ENCODE assay signal across 25 cellular contexts in genomic region chr15:64400583-64400982, GRCh38. TPM values are rescaled to one million over a fixed set of nuclear protein-coding genes. Genes with fewer than 3 reads are reported as not detected.
DNase-seq lines count a peak whose midpoint lies in the region; ATAC-seq, FAIRE-seq and TF ChIP-seq lines count a peak whose summit lies in the region.
"Had no signal": no experiment of that assay in that cellular context is flagged by ENCODE, and none has a peak within 500 bp of the region (broad histone marks: within the 10 kb centered on the region; RNA-seq: fewer than 3 reads in every experiment).

No MANE protein-coding gene starts in this region.

- peak overlapping the region; percentile 68 for H3K27ac Mint-ChIP-seq in activated naive CD4-positive, alpha-beta T cell treated with anti-CD3 and anti-CD28 coated beads, Interleukin-2, amount 50 U/mL, for 24 hours
- no peak overlapping the region for H3K27ac Mint-ChIP-seq in T-cell
- H3K27ac Mint-ChIP-seq: CD4-positive, alpha-beta T cell had no signal

- H3K27ac ChIP-seq in A549 = no peak overlapping the region
- peak overlapping the region; percentile 22; the same call in 1 of the 2 replicates for H3K27ac ChIP-seq in VCaP
- H3K27ac ChIP-seq: BLaER1 treated with 17β-estradiol and CSF1 and Interleukin-3, amounts not matched to agents 10 nM and 100 nM; GM23248 had no signal

- H3K4me2 ChIP-seq in A549 = no peak overlapping the region
- H3K4me2 ChIP-seq: BLaER1 treated with 17β-estradiol and CSF1 and Interleukin-3, amounts not matched to agents 10 nM and 100 nM had no signal

- 95% methylated on average over 2 of the region's 2 CpGs for WGBS in A549 (ENCODE audit: missing lambda C conversion rate)

- CTCF ChIA-PET in A549 (lab: Yijun Ruan, JAX) (interaction anchor here (0.6 to 2.6 kb wide), 2 partner anchors 13 to 183 kb away, joined by 3 to 7 read pairs; partner anchors contain the start of gene TRIP4), T-cell (lab: Charles Lee) (no interaction called here)

- no peaks in the 10 kb centered on the region for H3K27me3 Mint-ChIP-seq in activated naive CD4-positive, alpha-beta T cell treated with anti-CD3 and anti-CD28 coated beads, Interleukin-2, amount 50 U/mL, for 24 hours
- no peaks in the 10 kb centered on the region for H3K27me3 Mint-ChIP-seq in T-cell
- H3K27me3 Mint-ChIP-seq: CD4-positive, alpha-beta T cell had no signal

- H3K4me1 ChIP-seq in A549 = peaks cover 14% of the 10 kb centered on the region
- H3K4me1 ChIP-seq: BE2C; BLaER1 treated with 17β-estradiol and CSF1 and Interleukin-3, amounts not matched to agents 10 nM and 100 nM had no signal

- no peak overlapping the region for H3K4me3 Mint-ChIP-seq in activated naive CD4-positive, alpha-beta T cell treated with anti-CD3 and anti-CD28 coated beads, Interleukin-2, amount 50 U/mL, for 24 hours
- H3K4me3 Mint-ChIP-seq in T-cell = no peak overlapping the region
- H3K4me3 Mint-ChIP-seq: CD14-positive monocyte; CD4-positive, alpha-beta T cell; CD8-positive, alpha-beta memory T cell had no signal

- H3K9me3 ChIP-seq in A549 = no peaks in the 10 kb centered on the region
- H3K9me3 ChIP-seq: BE2C; BLaER1 treated with 17β-estradiol and CSF1 and Interleukin-3, amounts not matched to agents 10 nM and 100 nM had no signal

- TF ChIP-seq CTCF in A549 (IDR thresholded peaks at IDR 0.05) (no peak), VCaP (conservative IDR thresholded peaks at IDR 0.05) (no peak)

- H3K36me3 Mint-ChIP-seq in activated naive CD4-positive, alpha-beta T cell treated with anti-CD3 and anti-CD28 coated beads, Interleukin-2, amount 50 U/mL, for 24 hours = peaks cover 15% of the 10 kb centered on the region
- H3K36me3 Mint-ChIP-seq in T-cell = peaks cover 38% of the 10 kb centered on the region

- TF ChIP-seq POLR2A in A549 (IDR thresholded peaks at IDR 0.05; ENCODE audit: low read length) = no peak

- no peaks in the 10 kb centered on the region for H3K4me1 Mint-ChIP-seq in activated naive CD4-positive, alpha-beta T cell treated with anti-CD3 and anti-CD28 coated beads, Interleukin-2, amount 50 U/mL, for 24 hours
- H3K4me1 Mint-ChIP-seq in T-cell = no peaks in the 10 kb centered on the region

- H3K9me3 Mint-ChIP-seq in activated naive CD4-positive, alpha-beta T cell treated with anti-CD3 and anti-CD28 coated beads, Interleukin-2, amount 50 U/mL, for 24 hours = no peaks in the 10 kb centered on the region
- no peaks in the 10 kb centered on the region for H3K9me3 Mint-ChIP-seq in T-cell
- H3K9me3 Mint-ChIP-seq: CD14-positive monocyte; CD4-positive, alpha-beta T cell; CD8-positive, alpha-beta memory T cell had no signal

- H3K4me3 ChIP-seq in A549 = no peak overlapping the region
- H3K4me3 ChIP-seq: BLaER1 treated with 17β-estradiol and CSF1 and Interleukin-3, amounts not matched to agents 10 nM and 100 nM; GM12878; GM23248 had no signal

- ATAC-seq in A549 (no peak), T-cell (replicated peaks in 1 of 4) (no peak)
- ATAC-seq: GM12878, HCT116 had no signal

- POLR2A ChIA-PET in A549 (lab: Yijun Ruan, JAX) (no interaction called here), T-cell (lab: Charles Lee) (interaction anchor here (0.5 to 0.7 kb wide), 2 partner anchors 67 to 90 kb away, joined by 4 to 5 read pairs; no protein-coding TSS in a partner anchor)

- FAIRE-seq in A549 (lab: Jason Lieb, UNC) = peak; percentile 65
- FAIRE-seq: A204.1, D721Med, GM12878, GM19239, H1 had no signal

- DNase-seq in activated naive CD4-positive, alpha-beta T cell treated with Interleukin-2 at 50 U/mL for 16 hours = no peak
- no peak for DNase-seq in A549 (ENCODE audit: low read depth in 1 of 2, low spot score in 1 of 2)
- DNase-seq in HCEC 1CT = no peak
- DNase-seq in T-cell = no peak
- DNase-seq: ACHN; AML-193; BE2C; CD4-positive, alpha-beta T cell; CD8-positive, alpha-beta memory T cell; DMS 273 treated with DMSO at 0.1 percent for 48 hours; DMS79; EL; GDM1; GM23248; H7 had no signal

- no peak for TF ChIP-seq RAD21 in A549 (conservative IDR thresholded peaks at IDR 0.05 in 1 of 2, IDR thresholded peaks at IDR 0.05 in 1 of 2)

- TF ChIP-seq EP300 in A549 (IDR thresholded peaks at IDR 0.05) = no peak

TF ChIP-seq in A549, 52 proteins besides CTCF, POLR2A, EP300 and RAD21:
- TF ChIP-seq HEYL (CRISPR knock-in tag; IDR thresholded peaks at IDR 0.05) = no peak

RNA-seq across cellular contexts. Expression of gene TRIP4, which starts 12.9 kb away (rescaled TPM):
- polyA plus RNA-seq in A549 (2011; rRNA removed) (30.0 and 34.9 TPM in 2 replicates), A549 (2017; fragmentation: RNase III; extraction: RNeasy Plus Mini Kit Qiagen cat#74134 plus additional on column Dnase treatment) (24.8 to 31.0 TPM (median 27.7 TPM) in 3 replicates)
- polyA plus RNA-seq in A549 (2012; cell fraction: cytosol; rRNA removed) = 10.8 and 11.0 TPM in 2 replicates
- 5.6 and 8.9 TPM in 2 replicates for polyA plus RNA-seq in A549 (2012; cell fraction: nucleus; rRNA removed)
- polyA minus RNA-seq in A549 (2011; rRNA and poly(A)+ RNA removed) = 16.3 and 19.0 TPM in 2 replicates
- total RNA-seq in T-cell = 10 to 100 TPM; 17.3 to 24.5 (median 21.7) TPM

RNA-seq across cellular contexts. Expression of gene PCLAF, which starts 19.3 kb away (rescaled TPM):
- polyA plus RNA-seq in A549 (2011; rRNA removed) = 452 and 457 TPM in 2 replicates
- polyA plus RNA-seq in A549 (2012; cell fraction: cytosol; rRNA removed) = 181 and 206 TPM in 2 replicates
- 37.2 and 65.0 TPM in 2 replicates for polyA plus RNA-seq in A549 (2012; cell fraction: nucleus; rRNA removed)
- 204 to 221 TPM (median 218 TPM) in 3 replicates for polyA plus RNA-seq in A549 (2017; fragmentation: RNase III; extraction: RNeasy Plus Mini Kit Qiagen cat#74134 plus additional on column Dnase treatment)
- 24.9 and 70.3 TPM in 2 replicates for polyA minus RNA-seq in A549 (2011; rRNA and poly(A)+ RNA removed)
- total RNA-seq in T-cell = 1 to 10 TPM in 4 of 5 donors, under 1 TPM in 1; 0.96 to 2.4 (median 1.6) TPM
- polyA plus RNA-seq: CD14-positive monocyte; CD8-positive, alpha-beta memory T cell had no signal

RNA-seq across cellular contexts. Expression of gene CSNK1G1, which starts 44.6 kb away (rescaled TPM):
- polyA plus RNA-seq in A549 (2011; rRNA removed) (31.8 and 36.3 TPM in 2 replicates), A549 (2017; fragmentation: RNase III; extraction: RNeasy Plus Mini Kit Qiagen cat#74134 plus additional on column Dnase treatment) (10.4 to 12.5 TPM (median 11.0 TPM) in 3 replicates)
- 5.2 and 6.9 TPM in 2 replicates for polyA plus RNA-seq in A549 (2012; cell fraction: cytosol; rRNA removed)
- polyA plus RNA-seq in A549 (2012; cell fraction: nucleus; rRNA removed) = 4.8 and 6.0 TPM in 2 replicates
- polyA minus RNA-seq in A549 (2011; rRNA and poly(A)+ RNA removed) = 48.8 and 50.5 TPM in 2 replicates
- total RNA-seq in T-cell = 10 to 100 TPM; 22.3 to 25.6 (median 23.6) TPM

RNA-seq across cellular contexts. Expression of gene ZNF609, which starts 59.8 kb away (rescaled TPM):
- polyA plus RNA-seq in A549 (2011; rRNA removed) (39.9 and 54.4 TPM in 2 replicates), A549 (2017; fragmentation: RNase III; extraction: RNeasy Plus Mini Kit Qiagen cat#74134 plus additional on column Dnase treatment) (18.3 to 19.6 TPM (median 18.5 TPM) in 3 replicates)
- 11.5 and 15.0 TPM in 2 replicates for polyA plus RNA-seq in A549 (2012; cell fraction: cytosol; rRNA removed)
- polyA plus RNA-seq in A549 (2012; cell fraction: nucleus; rRNA removed) = 12.3 and 16.6 TPM in 2 replicates
- polyA minus RNA-seq in A549 (2011; rRNA and poly(A)+ RNA removed) = 74.8 and 82.2 TPM in 2 replicates
- 10 to 100 TPM; 52.7 to 81.8 (median 59.3) TPM for total RNA-seq in T-cell
